In the genomic region with DNA sequence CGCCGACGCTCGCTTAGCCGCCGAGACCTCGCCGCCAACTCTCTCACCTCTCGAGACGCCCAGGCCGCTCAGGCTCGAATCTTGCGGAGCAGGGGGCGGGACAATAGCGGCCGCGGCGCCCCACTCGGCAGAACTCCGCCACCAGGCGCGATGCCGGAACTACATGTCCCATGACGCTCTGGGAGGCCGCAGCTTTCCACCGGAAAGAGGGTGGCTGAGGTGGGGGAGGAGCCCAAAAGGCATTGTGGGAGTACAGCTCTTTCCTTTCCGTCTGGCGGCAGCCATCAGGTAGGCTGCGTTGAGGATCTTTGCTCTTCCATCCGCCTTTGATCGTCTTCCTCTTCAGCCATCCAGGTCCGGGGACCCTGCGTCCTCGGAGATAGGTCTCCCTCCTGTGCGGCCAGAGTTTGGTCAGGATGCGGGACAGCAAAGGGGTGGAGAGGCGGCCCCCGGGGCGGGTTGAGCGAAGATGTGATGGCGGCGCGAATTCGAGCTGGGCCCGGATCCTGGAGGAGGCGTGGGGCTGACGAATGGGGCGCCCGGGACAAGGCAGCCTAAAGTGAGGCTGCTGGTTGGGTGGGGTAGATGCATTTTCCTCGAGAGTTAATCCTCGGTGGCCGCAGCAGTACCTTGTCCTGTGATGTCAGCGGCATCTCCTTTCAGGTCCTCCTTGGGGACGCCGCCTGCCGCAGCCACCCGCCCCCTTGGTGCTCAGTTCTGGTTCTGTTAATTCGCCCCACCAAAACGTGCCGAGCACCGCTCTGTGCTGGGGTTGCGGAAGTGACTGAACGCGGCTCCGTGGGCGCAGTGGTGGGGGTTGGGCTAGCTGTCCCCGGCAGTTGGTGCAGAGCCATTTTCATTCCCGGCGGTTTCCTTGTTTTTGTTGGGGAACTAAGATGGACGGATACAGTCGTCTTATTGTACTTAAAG, we compare ENCODE assay signal across 1 cellular context.
TF ChIP-seq lines count a peak whose summit lies in the region.

A gene (minus strand): TSS at position 105 of the 930 bp plus-strand sequence. CDS start 6,086 bp downstream, outside the sequence.
A gene (plus strand): TSS at position 247 of the 930 bp plus-strand sequence. CDS start 728 bp downstream, outside the sequence.

TF ChIP-seq in HepG2, 621 proteins besides CTCF, POLR2A, EP300 and RAD21 (continued from another document and continues in another):
- TF ChIP-seq, protein P1, sequence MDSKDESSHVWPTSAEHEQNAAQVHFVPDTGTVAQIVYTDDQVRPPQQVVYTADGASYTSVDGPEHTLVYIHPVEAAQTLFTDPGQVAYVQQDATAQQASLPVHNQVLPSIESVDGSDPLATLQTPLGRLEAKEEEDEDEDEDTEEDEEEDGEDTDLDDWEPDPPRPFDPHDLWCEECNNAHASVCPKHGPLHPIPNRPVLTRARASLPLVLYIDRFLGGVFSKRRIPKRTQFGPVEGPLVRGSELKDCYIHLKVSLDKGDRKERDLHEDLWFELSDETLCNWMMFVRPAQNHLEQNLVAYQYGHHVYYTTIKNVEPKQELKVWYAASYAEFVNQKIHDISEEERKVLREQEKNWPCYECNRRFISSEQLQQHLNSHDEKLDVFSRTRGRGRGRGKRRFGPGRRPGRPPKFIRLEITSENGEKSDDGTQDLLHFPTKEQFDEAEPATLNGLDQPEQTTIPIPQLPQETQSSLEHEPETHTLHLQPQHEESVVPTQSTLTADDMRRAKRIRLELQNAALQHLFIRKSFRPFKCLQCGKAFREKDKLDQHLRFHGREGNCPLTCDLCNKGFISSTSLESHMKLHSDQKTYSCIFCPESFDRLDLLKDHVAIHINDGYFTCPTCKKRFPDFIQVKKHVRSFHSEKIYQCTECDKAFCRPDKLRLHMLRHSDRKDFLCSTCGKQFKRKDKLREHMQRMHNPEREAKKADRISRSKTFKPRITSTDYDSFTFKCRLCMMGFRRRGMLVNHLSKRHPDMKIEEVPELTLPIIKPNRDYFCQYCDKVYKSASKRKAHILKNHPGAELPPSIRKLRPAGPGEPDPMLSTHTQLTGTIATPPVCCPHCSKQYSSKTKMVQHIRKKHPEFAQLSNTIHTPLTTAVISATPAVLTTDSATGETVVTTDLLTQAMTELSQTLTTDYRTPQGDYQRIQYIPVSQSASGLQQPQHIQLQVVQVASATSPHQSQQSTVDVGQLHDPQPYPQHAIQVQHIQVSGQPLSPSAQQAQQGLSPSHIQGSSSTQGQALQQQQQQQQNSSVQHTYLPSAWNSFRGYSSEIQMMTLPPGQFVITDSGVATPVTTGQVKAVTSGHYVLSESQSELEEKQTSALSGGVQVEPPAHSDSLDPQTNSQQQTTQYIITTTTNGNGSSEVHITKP (CRISPR knock-in tag; IDR thresholded peaks at IDR 0.05; ENCODE audit: low read depth), result 0 out of 2 replicates have a peak, but pooled peaks have one; percentile 40
- TF ChIP-seq ZNF614 (CRISPR knock-in tag; IDR thresholded peaks at IDR 0.05; ENCODE audit: borderline replicate concordance) (peak; percentile 85), ADNP (CRISPR knock-in tag; IDR thresholded peaks at IDR 0.05) (no peak), ZNF431 (CRISPR knock-in tag; IDR thresholded peaks at IDR 0.05; ENCODE audit: borderline replicate concordance, low read depth) (peak; percentile 78; the same call in 1 of the 2 replicates), SAFB2 (CRISPR knock-in tag; IDR thresholded peaks at IDR 0.05; ENCODE audit: borderline replicate concordance, low read depth) (no peak), TGIF2 (CRISPR knock-in tag; IDR thresholded peaks at IDR 0.05) (peak; percentile 73), ZNF296 (CRISPR knock-in tag; conservative IDR thresholded peaks at IDR 0.05) (peak; percentile 12; the same call in 1 of the 2 replicates), FOXA3 (CRISPR knock-in tag; IDR thresholded peaks at IDR 0.05) (peak; percentile 71), ZNF484 (CRISPR knock-in tag; IDR thresholded peaks at IDR 0.05; ENCODE audit: borderline replicate concordance, low read depth) (peak; percentile 34; the same call in 1 of the 2 replicates), ZBTB3 (CRISPR knock-in tag; IDR thresholded peaks at IDR 0.05; ENCODE audit: borderline replicate concordance, low read depth) (0 out of 2 replicates have a peak, but pooled peaks have one; percentile 62), ZNF563 (CRISPR knock-in tag; IDR thresholded peaks at IDR 0.05) (0 out of 2 replicates have a peak, but pooled peaks have one; percentile 78), GABPA (IDR thresholded peaks at IDR 0.05; ENCODE audit: low read depth, low read length) (peak; percentile 91), GABPA (CRISPR knock-in tag; IDR thresholded peaks at IDR 0.05; ENCODE audit: low read depth) (peak; percentile 98), ZSCAN21 (CRISPR knock-in tag; IDR thresholded peaks at IDR 0.05; ENCODE audit: borderline replicate concordance) (peak; percentile 76; the same call in 1 of the 2 replicates), ZFY (CRISPR knock-in tag; IDR thresholded peaks at IDR 0.05) (peak; percentile 96), RNF2 (conservative IDR thresholded peaks at IDR 0.05; ENCODE audit: low read depth) (0 out of 2 replicates have a peak, but pooled peaks have one; percentile 47), JDP2 (CRISPR knock-in tag; IDR thresholded peaks at IDR 0.05; ENCODE audit: borderline replicate concordance) (no peak), MEIS1 (CRISPR knock-in tag; IDR thresholded peaks at IDR 0.05; ENCODE audit: borderline replicate concordance) (0 out of 2 replicates have a peak, but pooled peaks have one; percentile 35), TSC22D2 (CRISPR knock-in tag; IDR thresholded peaks at IDR 0.05; ENCODE audit: borderline replicate concordance) (peak; percentile 37; the same call in 1 of the 2 replicates), ZSCAN31 (CRISPR knock-in tag; IDR thresholded peaks at IDR 0.05; ENCODE audit: low read depth) (peak; percentile 96), CEBPG (CRISPR knock-in tag; IDR thresholded peaks at IDR 0.05) (peak; percentile 36; the same call in 1 of the 2 replicates), ARID2 (CRISPR knock-in tag; IDR thresholded peaks at IDR 0.05; ENCODE audit: borderline replicate concordance) (no peak), NCOA1 (CRISPR knock-in tag; IDR thresholded peaks at IDR 0.05) (peak; percentile 5; the same call in 1 of the 2 replicates), ZFP1 (CRISPR knock-in tag; IDR thresholded peaks at IDR 0.05) (0 out of 2 replicates have a peak, but pooled peaks have one; percentile 24), MAZ (IDR thresholded peaks at IDR 0.05; ENCODE audit: borderline replicate concordance, low read depth, low read length) (no peak), MAZ (CRISPR knock-in tag; IDR thresholded peaks at IDR 0.05; ENCODE audit: low read depth) (peak; percentile 94), ZFAT (CRISPR knock-in tag; conservative IDR thresholded peaks at IDR 0.05) (no peak), KLF13 (CRISPR knock-in tag; IDR thresholded peaks at IDR 0.05) (peak; percentile 97), ZNF10 (CRISPR knock-in tag; IDR thresholded peaks at IDR 0.05; ENCODE audit: borderline replicate concordance, low read depth) (no peak), JARID2 (CRISPR knock-in tag; IDR thresholded peaks at IDR 0.05; ENCODE audit: insufficient replicate concordance) (no peak), SRY (CRISPR knock-in tag; IDR thresholded peaks at IDR 0.05) (peak; percentile 92), THAP11 (CRISPR knock-in tag; IDR thresholded peaks at IDR 0.05) (peak; percentile 99), SSRP1 (CRISPR knock-in tag; IDR thresholded peaks at IDR 0.05) (0 out of 2 replicates have a peak, but pooled peaks have one; percentile 51), NFE2 (CRISPR knock-in tag; IDR thresholded peaks at IDR 0.05) (0 out of 2 replicates have a peak, but pooled peaks have one; percentile 4), YY1 (IDR thresholded peaks at IDR 0.05; ENCODE audit: insufficient read depth, insufficient replicate concordance, low read depth, low read length) (peak; percentile 88), TRIM24 (CRISPR knock-in tag; IDR thresholded peaks at IDR 0.05) (no peak), HOXA7 (CRISPR knock-in tag; IDR thresholded peaks at IDR 0.05) (no peak)
- TF ChIP-seq, protein P2, sequence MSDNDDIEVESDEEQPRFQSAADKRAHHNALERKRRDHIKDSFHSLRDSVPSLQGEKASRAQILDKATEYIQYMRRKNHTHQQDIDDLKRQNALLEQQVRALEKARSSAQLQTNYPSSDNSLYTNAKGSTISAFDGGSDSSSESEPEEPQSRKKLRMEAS (IDR thresholded peaks at IDR 0.05), result peak; percentile 87
- TF ChIP-seq, protein P3, sequence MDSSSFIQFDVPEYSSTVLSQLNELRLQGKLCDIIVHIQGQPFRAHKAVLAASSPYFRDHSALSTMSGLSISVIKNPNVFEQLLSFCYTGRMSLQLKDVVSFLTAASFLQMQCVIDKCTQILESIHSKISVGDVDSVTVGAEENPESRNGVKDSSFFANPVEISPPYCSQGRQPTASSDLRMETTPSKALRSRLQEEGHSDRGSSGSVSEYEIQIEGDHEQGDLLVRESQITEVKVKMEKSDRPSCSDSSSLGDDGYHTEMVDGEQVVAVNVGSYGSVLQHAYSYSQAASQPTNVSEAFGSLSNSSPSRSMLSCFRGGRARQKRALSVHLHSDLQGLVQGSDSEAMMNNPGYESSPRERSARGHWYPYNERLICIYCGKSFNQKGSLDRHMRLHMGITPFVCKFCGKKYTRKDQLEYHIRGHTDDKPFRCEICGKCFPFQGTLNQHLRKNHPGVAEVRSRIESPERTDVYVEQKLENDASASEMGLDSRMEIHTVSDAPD (CRISPR knock-in tag; IDR thresholded peaks at IDR 0.05), result no peak
- TF ChIP-seq, protein P4, sequence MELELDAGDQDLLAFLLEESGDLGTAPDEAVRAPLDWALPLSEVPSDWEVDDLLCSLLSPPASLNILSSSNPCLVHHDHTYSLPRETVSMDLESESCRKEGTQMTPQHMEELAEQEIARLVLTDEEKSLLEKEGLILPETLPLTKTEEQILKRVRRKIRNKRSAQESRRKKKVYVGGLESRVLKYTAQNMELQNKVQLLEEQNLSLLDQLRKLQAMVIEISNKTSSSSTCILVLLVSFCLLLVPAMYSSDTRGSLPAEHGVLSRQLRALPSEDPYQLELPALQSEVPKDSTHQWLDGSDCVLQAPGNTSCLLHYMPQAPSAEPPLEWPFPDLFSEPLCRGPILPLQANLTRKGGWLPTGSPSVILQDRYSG (CRISPR knock-in tag; IDR thresholded peaks at IDR 0.05), result peak; percentile 14; the same call in 1 of the 2 replicates
- TF ChIP-seq, protein P5, sequence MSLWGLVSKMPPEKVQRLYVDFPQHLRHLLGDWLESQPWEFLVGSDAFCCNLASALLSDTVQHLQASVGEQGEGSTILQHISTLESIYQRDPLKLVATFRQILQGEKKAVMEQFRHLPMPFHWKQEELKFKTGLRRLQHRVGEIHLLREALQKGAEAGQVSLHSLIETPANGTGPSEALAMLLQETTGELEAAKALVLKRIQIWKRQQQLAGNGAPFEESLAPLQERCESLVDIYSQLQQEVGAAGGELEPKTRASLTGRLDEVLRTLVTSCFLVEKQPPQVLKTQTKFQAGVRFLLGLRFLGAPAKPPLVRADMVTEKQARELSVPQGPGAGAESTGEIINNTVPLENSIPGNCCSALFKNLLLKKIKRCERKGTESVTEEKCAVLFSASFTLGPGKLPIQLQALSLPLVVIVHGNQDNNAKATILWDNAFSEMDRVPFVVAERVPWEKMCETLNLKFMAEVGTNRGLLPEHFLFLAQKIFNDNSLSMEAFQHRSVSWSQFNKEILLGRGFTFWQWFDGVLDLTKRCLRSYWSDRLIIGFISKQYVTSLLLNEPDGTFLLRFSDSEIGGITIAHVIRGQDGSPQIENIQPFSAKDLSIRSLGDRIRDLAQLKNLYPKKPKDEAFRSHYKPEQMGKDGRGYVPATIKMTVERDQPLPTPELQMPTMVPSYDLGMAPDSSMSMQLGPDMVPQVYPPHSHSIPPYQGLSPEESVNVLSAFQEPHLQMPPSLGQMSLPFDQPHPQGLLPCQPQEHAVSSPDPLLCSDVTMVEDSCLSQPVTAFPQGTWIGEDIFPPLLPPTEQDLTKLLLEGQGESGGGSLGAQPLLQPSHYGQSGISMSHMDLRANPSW (CRISPR knock-in tag; IDR thresholded peaks at IDR 0.05; ENCODE audit: borderline replicate concordance), result peak; percentile 77
- TF ChIP-seq, protein P6, sequence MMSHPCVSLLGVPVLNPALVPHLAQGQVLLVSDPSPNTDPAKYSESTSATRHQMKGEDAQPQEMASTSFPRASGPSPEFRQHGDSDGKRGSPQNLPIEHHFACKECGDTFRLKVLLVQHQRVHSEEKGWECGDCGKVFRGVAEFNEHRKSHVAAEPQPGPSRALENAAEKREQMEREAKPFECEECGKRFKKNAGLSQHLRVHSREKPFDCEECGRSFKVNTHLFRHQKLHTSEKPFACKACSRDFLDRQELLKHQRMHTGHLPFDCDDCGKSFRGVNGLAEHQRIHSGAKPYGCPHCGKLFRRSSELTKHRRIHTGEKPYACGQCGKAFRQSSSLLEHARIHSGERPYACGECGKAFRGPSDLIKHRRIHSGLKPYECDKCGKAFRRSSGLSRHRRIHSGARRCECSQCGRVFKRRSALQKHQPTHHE (CRISPR knock-in tag; IDR thresholded peaks at IDR 0.05; ENCODE audit: borderline replicate concordance), result peak; percentile 97
- TF ChIP-seq, protein P7, sequence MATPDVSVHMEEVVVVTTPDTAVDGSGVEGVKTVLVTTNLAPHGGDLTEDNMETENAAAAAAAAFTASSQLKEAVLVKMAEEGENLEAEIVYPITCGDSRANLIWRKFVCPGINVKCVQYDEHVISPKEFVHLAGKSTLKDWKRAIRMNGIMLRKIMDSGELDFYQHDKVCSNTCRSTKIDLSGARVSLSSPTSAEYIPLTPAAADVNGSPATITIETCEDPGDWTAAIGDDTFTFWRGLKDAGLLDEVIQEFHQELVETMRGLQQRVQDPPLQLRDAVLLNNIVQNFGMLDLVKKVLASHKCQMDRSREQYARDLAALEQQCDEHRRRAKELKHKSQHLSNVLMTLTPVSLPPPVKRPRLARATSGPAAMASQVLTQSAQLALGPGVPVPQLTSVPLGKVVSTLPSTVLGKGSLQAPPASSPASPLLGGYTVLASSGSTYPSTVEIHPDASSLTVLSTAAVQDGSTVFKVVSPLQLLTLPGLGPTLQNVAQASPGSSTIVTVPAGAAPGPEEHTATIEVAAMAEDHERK (CRISPR knock-in tag; IDR thresholded peaks at IDR 0.05; ENCODE audit: low read depth), result peak; percentile 60; the same call in 1 of the 2 replicates
- TF ChIP-seq, protein P8, sequence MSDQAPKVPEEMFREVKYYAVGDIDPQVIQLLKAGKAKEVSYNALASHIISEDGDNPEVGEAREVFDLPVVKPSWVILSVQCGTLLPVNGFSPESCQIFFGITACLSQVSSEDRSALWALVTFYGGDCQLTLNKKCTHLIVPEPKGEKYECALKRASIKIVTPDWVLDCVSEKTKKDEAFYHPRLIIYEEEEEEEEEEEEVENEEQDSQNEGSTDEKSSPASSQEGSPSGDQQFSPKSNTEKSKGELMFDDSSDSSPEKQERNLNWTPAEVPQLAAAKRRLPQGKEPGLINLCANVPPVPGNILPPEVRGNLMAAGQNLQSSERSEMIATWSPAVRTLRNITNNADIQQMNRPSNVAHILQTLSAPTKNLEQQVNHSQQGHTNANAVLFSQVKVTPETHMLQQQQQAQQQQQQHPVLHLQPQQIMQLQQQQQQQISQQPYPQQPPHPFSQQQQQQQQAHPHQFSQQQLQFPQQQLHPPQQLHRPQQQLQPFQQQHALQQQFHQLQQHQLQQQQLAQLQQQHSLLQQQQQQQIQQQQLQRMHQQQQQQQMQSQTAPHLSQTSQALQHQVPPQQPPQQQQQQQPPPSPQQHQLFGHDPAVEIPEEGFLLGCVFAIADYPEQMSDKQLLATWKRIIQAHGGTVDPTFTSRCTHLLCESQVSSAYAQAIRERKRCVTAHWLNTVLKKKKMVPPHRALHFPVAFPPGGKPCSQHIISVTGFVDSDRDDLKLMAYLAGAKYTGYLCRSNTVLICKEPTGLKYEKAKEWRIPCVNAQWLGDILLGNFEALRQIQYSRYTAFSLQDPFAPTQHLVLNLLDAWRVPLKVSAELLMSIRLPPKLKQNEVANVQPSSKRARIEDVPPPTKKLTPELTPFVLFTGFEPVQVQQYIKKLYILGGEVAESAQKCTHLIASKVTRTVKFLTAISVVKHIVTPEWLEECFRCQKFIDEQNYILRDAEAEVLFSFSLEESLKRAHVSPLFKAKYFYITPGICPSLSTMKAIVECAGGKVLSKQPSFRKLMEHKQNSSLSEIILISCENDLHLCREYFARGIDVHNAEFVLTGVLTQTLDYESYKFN (CRISPR knock-in tag; conservative IDR thresholded peaks at IDR 0.05), result peak; percentile 61; the same call in 1 of the 2 replicates
